ENCODE assay signal across 15 cellular contexts in the genomic region with DNA sequence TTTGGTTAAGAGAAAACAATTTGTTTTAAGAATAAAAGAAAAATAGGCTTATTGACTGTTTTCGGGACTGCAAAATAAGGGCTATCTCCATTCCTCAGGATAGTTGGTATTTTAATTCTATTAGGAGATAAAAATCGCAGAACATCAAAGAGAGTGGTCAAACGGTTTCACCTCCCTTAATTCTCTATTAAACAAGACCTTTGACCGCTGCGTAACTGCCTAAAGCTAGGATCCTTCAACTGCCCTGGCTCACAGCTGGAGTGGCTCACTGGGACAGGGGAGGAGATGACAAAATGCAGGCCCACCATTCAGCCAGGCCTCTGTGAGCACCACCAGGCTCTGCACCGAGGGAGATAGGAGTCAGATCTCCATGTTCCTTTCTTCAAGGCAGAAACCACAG.
"Had no signal": no experiment of that assay in that cellular context is flagged by ENCODE, and none has a peak within 500 bp of the region (broad histone marks: within the 10 kb centered on the region; RNA-seq: fewer than 3 reads in every experiment).

No MANE protein-coding gene starts in this region.

- H3K9me3 ChIP-seq: tibial artery had no signal

- H3K4me3 ChIP-seq: tibial artery had no signal

- H3K27ac ChIP-seq: tibial artery had no signal

- H3K4me1 ChIP-seq: tibial artery had no signal

- H3K36me3 ChIP-seq: tibial artery had no signal

- ATAC-seq: activated CD4-positive, alpha-beta T cell treated with anti-CD3 and anti-CD28 coated beads for 36 hours; activated CD8-positive, alpha-beta memory T cell treated with anti-CD3 and anti-CD28 coated beads, Interleukin-2, amount 10 ng/mL, durations not matched to agents 7 days and 5 days; left ventricle myocardium superior; naive thymus-derived CD8-positive, alpha-beta T cell; WTC11 had no signal

- H3K27me3 ChIP-seq: tibial artery had no signal

- DNase-seq: activated CD4-positive, alpha-beta T cell treated with anti-CD3 and anti-CD28 coated beads for 36 hours; activated CD4-positive, alpha-beta T cell treated with anti-CD3 and anti-CD28 coated beads, Interleukin-2, amount 50 U/mL, for 48 hours; activated CD8-positive, alpha-beta memory T cell treated with anti-CD3 and anti-CD28 coated beads, Interleukin-2, amount 10 ng/mL, durations not matched to agents 7 days and 5 days; activated naive CD4-positive, alpha-beta T cell; activated naive CD8-positive, alpha-beta T cell treated with anti-CD3 and anti-CD28 coated beads for 36 hours; amniotic stem cell; caudate nucleus; left ventricle myocardium superior; naive thymus-derived CD8-positive, alpha-beta T cell; stimulated activated CD4-positive, alpha-beta T cell treated with anti-CD3 and anti-CD28 coated beads, Interleukin-2, amount 100 ng/mL, for 24 hours; stimulated activated naive CD4-positive, alpha-beta T cell treated with Interleukin-2 at 50 U/mL for 16 hours; substantia nigra; SW 1271; tibial artery had no signal
